ENCODE assay signal across 9 cellular contexts in genomic region chr18:79405781-79406575, GRCh38. TPM values are rescaled to one million over a fixed set of nuclear protein-coding genes. Genes with fewer than 3 reads are reported as not detected.
A peak's percentile ranks its signal among the peaks of the same experiment; 100 is the strongest.
DNase-seq lines count a peak whose midpoint lies in the region; ATAC-seq and TF ChIP-seq lines count a peak whose summit lies in the region.
"Had no signal": no experiment of that assay in that cellular context is flagged by ENCODE, and none has a peak within 500 bp of the region (broad histone marks: within the 10 kb centered on the region; RNA-seq: fewer than 3 reads in every experiment).

No MANE protein-coding gene starts in this region.

- no peak for TF ChIP-seq RAD21 in SK-N-SH (IDR thresholded peaks at IDR 0.05; ENCODE audit: low read length)

- no peaks in the 10 kb centered on the region for H3K9me2 ChIP-seq in SK-N-SH

- no peaks in the 10 kb centered on the region for H3F3A ChIP-seq in SK-N-SH (replicated peaks; ENCODE audit: insufficient read depth)

- H3K27me3 ChIP-seq in SK-N-SH (ENCODE audit: insufficient read depth): peaks cover 87% of the 10 kb centered on the region

- CTCF ChIA-PET in SK-N-SH (lab: Yijun Ruan, JAX): interaction anchor here (0.9 to 1.3 kb wide), 4 partner anchors 8 to 122 kb away, joined by 3 to 4 read pairs (median 3); no protein-coding TSS in a partner anchor

- no peak overlapping the region for H3K9ac ChIP-seq in SK-N-SH

- POLR2A ChIA-PET in SK-N-SH (lab: Yijun Ruan, JAX): no interaction called here

- intact Hi-C loops in cardiac septum (cut with DNase I): no loop called here

- DNase-seq in SK-N-SH: no peak
- DNase-seq in activated CD8-positive, alpha-beta memory T cell treated with anti-CD3 and anti-CD28 coated beads, Interleukin-2, amount 50 U/mL, for 1 hour (ENCODE audit: extremely low read depth): peak; percentile 77
- DNase-seq in cardiac septum (ENCODE audit: low spot score): peak; percentile 89
- peak; percentile 72 to 76 for DNase-seq in stimulated activated CD4-positive, alpha-beta T cell treated with anti-CD3 and anti-CD28 coated beads, Interleukin-2, amount 100 ng/mL, for 48 hours
- no peak for DNase-seq in NCI-H1092 (lab: John Stamatoyannopoulos, UW)
- DNase-seq in H4 (ENCODE audit: low spot score): no peak

- no peak overlapping the region for H3K4me3 ChIP-seq in SK-N-SH (ENCODE audit: low read depth in 2 of 2, low read length in 1 of 2)
- H3K4me3 ChIP-seq: A549 had no signal

- no peak overlapping the region for H2AFZ ChIP-seq in SK-N-SH (ENCODE audit: low read depth)

- H3K27ac ChIP-seq in SK-N-SH (ENCODE audit: low read depth in 2 of 2, low read length in 1 of 2): no peak overlapping the region
- H3K27ac ChIP-seq: A549 had no signal

- no peak for TF ChIP-seq EP300 in SK-N-SH (IDR thresholded peaks at IDR 0.05; ENCODE audit: borderline replicate concordance in 1 of 2, low read depth in 1 of 2, low read length in 1 of 2)

- no peaks in the 10 kb centered on the region for H3K4me1 ChIP-seq in SK-N-SH (ENCODE audit: control insufficient read depth in 1 of 2, insufficient read depth in 2 of 2, low read depth in 1 of 2, low read length in 1 of 2)
- H3K4me1 ChIP-seq: A549 had no signal

- no peaks in the 10 kb centered on the region for H3K9me3 ChIP-seq in SK-N-SH
- H3K9me3 ChIP-seq: A549 had no signal

- H3K36me3 ChIP-seq in SK-N-SH (replicated peaks in 1 of 2; ENCODE audit: control insufficient read depth in 1 of 2, insufficient read depth in 2 of 2, low read length in 1 of 2): no peaks in the 10 kb centered on the region

- 27% methylated on average over 23 of the region's 27 CpGs for WGBS in SK-N-SH (ENCODE audit: low lambda C conversion rate)

- ATAC-seq in SK-N-SH treated with all-trans-retinoic acid at 6 μM for 48 hours (no peak), HG03571 (IDR thresholded peaks at IDR 0.05; ENCODE audit: unreplicated experiment) (peak; percentile 72)
- ATAC-seq: A549 had no signal

- H3K79me2 ChIP-seq in SK-N-SH (ENCODE audit: insufficient read depth): no peaks in the 10 kb centered on the region

- TF ChIP-seq CTCF in SK-N-SH (IDR thresholded peaks at IDR 0.05): no peak

- peak overlapping the region; percentile 42 for H3K4me2 ChIP-seq in SK-N-SH
- H3K4me2 ChIP-seq: A549 had no signal

- peaks cover 7% of the 10 kb centered on the region; the same call in 1 of the 2 replicates for H4K20me1 ChIP-seq in SK-N-SH (ENCODE audit: insufficient read depth)

TF ChIP-seq in SK-N-SH, 30 proteins besides CTCF, POLR2A, EP300 and RAD21 (continues in another document):
- no peak for TF ChIP-seq GATA2 (CRISPR knock-in tag; IDR thresholded peaks at IDR 0.05)
- TF ChIP-seq CHD2 (IDR thresholded peaks at IDR 0.05; ENCODE audit: low read length, partially characterized antibody): no peak
- TF ChIP-seq TCF12 (IDR thresholded peaks at IDR 0.05): no peak
- TF ChIP-seq MEF2A (IDR thresholded peaks at IDR 0.05; ENCODE audit: borderline replicate concordance, low read depth): no peak
- TF ChIP-seq RFX5 (IDR thresholded peaks at IDR 0.05; ENCODE audit: low read length): no peak
- no peak for TF ChIP-seq POLR2AphosphoS5 (IDR thresholded peaks at IDR 0.05; ENCODE audit: low read depth, low read length)
- TF ChIP-seq USF2 (IDR thresholded peaks at IDR 0.05; ENCODE audit: borderline replicate concordance, low read depth, low read length): no peak
- no peak for TF ChIP-seq TEAD4 (IDR thresholded peaks at IDR 0.05; ENCODE audit: borderline replicate concordance, insufficient read depth)
- TF ChIP-seq FOXJ3 (CRISPR knock-in tag; IDR thresholded peaks at IDR 0.05): no peak
- TF ChIP-seq PBX3 (IDR thresholded peaks at IDR 0.05): no peak
- TF ChIP-seq FOSL2 (IDR thresholded peaks at IDR 0.05; ENCODE audit: borderline replicate concordance, low read depth): no peak
- no peak for TF ChIP-seq USF1 (IDR thresholded peaks at IDR 0.05; ENCODE audit: borderline replicate concordance, low read depth)

TF ChIP-seq in SK-N-SH treated with all-trans-retinoic acid at 6 μM for 48 hours, 23 proteins besides CTCF, POLR2A, EP300 and RAD21:
- no peak for TF ChIP-seq RARB (CRISPR knock-in tag; IDR thresholded peaks at IDR 0.05)
- no peak for TF ChIP-seq CREB5 (CRISPR knock-in tag; IDR thresholded peaks at IDR 0.05; ENCODE audit: low read depth)
- no peak for TF ChIP-seq ISL1 (CRISPR knock-in tag; IDR thresholded peaks at IDR 0.05)
- TF ChIP-seq CSDC2 (CRISPR knock-in tag; IDR thresholded peaks at IDR 0.05): no peak

RNA-seq across cellular contexts. Expression of gene NFATC1, which starts 10.2 kb away (rescaled TPM):
- 0.02 TPM in 1 of 2 replicates, not detected in the other for polyA plus RNA-seq in SK-N-SH (2012; rRNA removed)
- not detected in 2 replicates for polyA plus RNA-seq in SK-N-SH (2012; cell fraction: cytosol; rRNA removed)
- polyA plus RNA-seq in SK-N-SH (2012; cell fraction: nucleus; rRNA removed): not detected in 2 replicates
- 16.4 TPM for total RNA-seq in cardiac septum
- 3.2 and 4.3 TPM in 2 replicates for total RNA-seq in H4 (2014; rRNA removed; shearing (Covaris generic))

Comparison
In these comparisons a context has a peak if more than half of its experiments do, and no peak if none do; other contexts are left out.
1. DNase-seq: peak in activated CD8-positive, alpha-beta memory T cell treated with anti-CD3 and anti-CD28 coated beads, Interleukin-2, amount 50 U/mL, for 1 hour (single experiment), cardiac septum (single experiment) and stimulated activated CD4-positive, alpha-beta T cell treated with anti-CD3 and anti-CD28 coated beads, Interleukin-2, amount 100 ng/mL, for 48 hours (2 of 2); none in SK-N-SH (single experiment), NCI-H1092 (single experiment) and H4 (single experiment).